ENCODE assay signal across 21 cellular contexts in the genomic region with DNA sequence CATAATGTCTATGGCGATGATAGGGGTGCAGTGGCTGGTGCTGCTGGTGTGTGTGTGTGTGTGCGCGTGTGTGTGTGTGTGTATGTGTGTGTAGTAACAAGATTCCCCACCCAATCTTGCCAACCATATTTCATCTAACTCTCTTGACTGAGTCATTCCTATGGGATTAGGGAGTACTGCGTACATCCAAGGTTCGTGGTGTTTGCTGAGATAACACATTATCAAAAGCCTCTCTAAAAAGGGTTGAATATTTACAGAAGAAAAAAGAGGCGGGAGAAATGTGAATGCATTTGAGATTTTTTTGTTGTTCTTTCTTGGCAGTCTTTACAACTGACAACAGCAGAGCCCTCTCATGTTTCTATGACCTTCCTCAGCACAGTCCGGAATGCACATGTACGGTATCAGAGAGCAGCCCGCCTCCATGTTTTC.
DNase-seq lines count a peak whose midpoint lies in the region; ATAC-seq, FAIRE-seq and TF ChIP-seq lines count a peak whose summit lies in the region.
"Had no signal": no experiment of that assay in that cellular context is flagged by ENCODE, and none has a peak within 500 bp of the region (broad histone marks: within the 10 kb centered on the region; RNA-seq: fewer than 3 reads in every experiment).

No MANE protein-coding gene starts in this region.

- no peak overlapping the region for H3K4me2 ChIP-seq in K562 (ENCODE audit: insufficient read depth, low read length)

- H3K36me3 ChIP-seq in left ventricle myocardium inferior (no peaks in the 10 kb centered on the region), K562 (ENCODE audit: control insufficient read depth, insufficient read depth, low read length) (no peaks in the 10 kb centered on the region), aorta (ENCODE audit: control insufficient read depth in 1 of 2, insufficient read depth in 2 of 2, low read length in 1 of 2) (no peaks in the 10 kb centered on the region)
- H3K36me3 ChIP-seq: colonic mucosa, heart right ventricle, vagina had no signal

- H3K27ac ChIP-seq in left ventricle myocardium inferior (replicated peaks) (no peak overlapping the region), K562 (ENCODE audit: extremely low read depth, low read depth, low read length) (no peak overlapping the region), aorta (ENCODE audit: low read depth in 1 of 2, low read length in 2 of 2) (no peak overlapping the region)
- H3K27ac ChIP-seq: brain microvascular endothelial cell, colonic mucosa, heart right ventricle, RWPE1, vagina had no signal

- no peak overlapping the region for H3K27ac Mint-ChIP-seq in CD14-positive monocyte
- H3K27ac Mint-ChIP-seq: activated CD8-positive, alpha-beta T cell treated with anti-CD3 and anti-CD28 coated beads, Interleukin-2, amount 10 ng/mL, durations not matched to agents 7 days and 5 days; activated T-helper 1 cell treated with anti-CD3 and anti-CD28 coated beads, Interleukin-12 subunit alpha, Interleukin-12 subunit beta, Interleukin-2, Interleukin-4 antibody, amounts not matched to agents 30 ng/mL and 10 ng/mL and 1 ng/mL, durations not matched to agents 14 hours and 24 hours and 36 hours had no signal

- H3K9me1 ChIP-seq in K562 (ENCODE audit: control insufficient read depth, insufficient read depth, low read length), result no peaks in the 10 kb centered on the region

- in situ Hi-C loops in K562 (cut with MboI), result no loop called here
- in situ Hi-C loops in GM13976 (cut with MboI; ENCODE audit: low sequenced_read_pairs, unreplicated experiment), result no loop called here

- peaks cover 33% of the 10 kb centered on the region for H3K4me1 ChIP-seq in left ventricle myocardium inferior
- 0 out of 5 replicates have a peak, but pooled peaks cover 0 to 2% of the 10 kb centered on the region in 2 experiments for H3K4me1 ChIP-seq in K562 (replicated peaks in 1 of 2; ENCODE audit: control insufficient read depth in 2 of 2, insufficient read depth in 2 of 2, low read length in 2 of 2)
- H3K4me1 ChIP-seq in aorta (ENCODE audit: control insufficient read depth in 1 of 2, insufficient read depth in 2 of 2, low read length in 2 of 2), result peaks cover 6 to 20% of the 10 kb centered on the region in 2 donors
- H3K4me1 ChIP-seq: colonic mucosa had no signal

- TF ChIP-seq RAD21 in K562 (CRISPR knock-in tag; conservative IDR thresholded peaks at IDR 0.05 in 1 of 2, IDR thresholded peaks at IDR 0.05 in 1 of 2), result no peak

- intact Hi-C loops in left cardiac atrium (cut with DNase I), result no loop called here
- intact Hi-C loops in left ventricle myocardium inferior (cut with micrococcal nuclease), result no loop called here
- intact Hi-C loops in K562 (cut with micrococcal nuclease), result no loop called here
- intact Hi-C loops in aorta (cut with DNase I), result no loop called here
- intact Hi-C loops in CD14-positive monocyte (cut with micrococcal nuclease), result no loop called here

- H3K27me3 ChIP-seq in left ventricle myocardium inferior (ENCODE audit: low read depth) (no peaks in the 10 kb centered on the region), K562 (ENCODE audit: control insufficient read depth in 2 of 2, insufficient read depth in 2 of 2, low read length in 2 of 2) (peaks cover 29 to 58% of the 10 kb centered on the region in 2 experiments; a peak in 4 of 5 replicates), aorta (ENCODE audit: control insufficient read depth in 1 of 2, insufficient read depth in 2 of 2, low read length in 1 of 2) (no peaks in the 10 kb centered on the region)
- H3K27me3 ChIP-seq: brain microvascular endothelial cell, colonic mucosa, heart right ventricle, vagina had no signal

- no peak overlapping the region for H2AFZ ChIP-seq in K562 (ENCODE audit: low read depth, low read length)

- no peaks in the 10 kb centered on the region for H3K9me3 Mint-ChIP-seq in CD14-positive monocyte
- H3K9me3 Mint-ChIP-seq: CD4-positive, alpha-beta memory T cell had no signal

- H3K9me3 ChIP-seq in left ventricle myocardium inferior (replicated peaks), result no peaks in the 10 kb centered on the region
- H3K9me3 ChIP-seq in K562 (replicated peaks; ENCODE audit: control insufficient read depth, insufficient read depth, low read depth, low read length), result no peaks in the 10 kb centered on the region
- no peaks in the 10 kb centered on the region for H3K9me3 ChIP-seq in aorta (ENCODE audit: control insufficient read depth, low read length)
- H3K9me3 ChIP-seq: colonic mucosa, heart right ventricle, vagina had no signal

- no peak for TF ChIP-seq EP300 in K562 (IDR thresholded peaks at IDR 0.05; ENCODE audit: low read length)

- H3K36me3 Mint-ChIP-seq in CD14-positive monocyte, result peaks cover 24 to 34% of the 10 kb centered on the region in 2 donors

- POLR2A ChIA-PET in K562 (lab: Yijun Ruan, JAX), result no interaction called here

- ATAC-seq in left cardiac atrium, result peak; percentile 27 to 80
- no peak for ATAC-seq in K562
- ATAC-seq in aorta (ENCODE audit: low FRiP score), result peak; percentile 55
- no peak for ATAC-seq in GM18858 (IDR thresholded peaks at IDR 0.05; ENCODE audit: unreplicated experiment)
- ATAC-seq: activated CD8-positive, alpha-beta T cell treated with anti-CD3 and anti-CD28 coated beads, Interleukin-2, amount 10 ng/mL, durations not matched to agents 7 days and 5 days; activated naive CD4-positive, alpha-beta T cell treated with anti-CD3 and anti-CD28 coated beads, Interleukin-2, amount 50 U/mL, for 72 hours had no signal

- H3K9ac ChIP-seq in K562 (ENCODE audit: insufficient read depth in 1 of 2, low read depth in 2 of 2, low read length in 2 of 2), result no peak overlapping the region

- no peak for FAIRE-seq in K562 (lab: Jason Lieb, UNC)
- FAIRE-seq: H1 had no signal

- CTCF ChIA-PET in K562 (lab: Yijun Ruan, JAX; ENCODE audit: low intra/inter-chr PET ratio), result no interaction called here

- TF ChIP-seq CTCF in left ventricle myocardium inferior (IDR thresholded peaks at IDR 0.05; ENCODE audit: borderline replicate concordance) (no peak), K562 (IDR thresholded peaks at IDR 0.05 in 2 of 3, conservative IDR thresholded peaks at IDR 0.05 in 1 of 3; ENCODE audit: insufficient read depth in 2 of 3, low read depth in 1 of 3, low read length in 3 of 3) (no peak), CD14-positive monocyte (IDR thresholded peaks at IDR 0.05) (no peak), GM13976 (IDR thresholded peaks at IDR 0.05; ENCODE audit: borderline replicate concordance, control extremely low read depth, extremely low read depth, insufficient read depth, missing control alignments) (no peak)

- H4K20me1 ChIP-seq in K562 (replicated peaks; ENCODE audit: control insufficient read depth, insufficient read depth, low read length), result no peaks in the 10 kb centered on the region

- 6% methylated on average over 9 of the region's 9 CpGs for WGBS in K562 (ENCODE audit: insufficient coverage, low coverage, missing lambda C conversion rate)
- 12 to 15% methylated on average over 9 of the region's 9 CpGs for WGBS in aorta, 2 donors

- H3K4me3 ChIP-seq in left ventricle myocardium inferior (no peak overlapping the region), K562 (no peak overlapping the region), aorta (ENCODE audit: low read length in 2 of 2) (no peak overlapping the region)
- H3K4me3 ChIP-seq: colonic mucosa, heart right ventricle, vagina had no signal

- TF ChIP-seq POLR2A in K562 (conservative IDR thresholded peaks at IDR 0.05), result no peak

- no peak overlapping the region for H3K4me3 Mint-ChIP-seq in CD14-positive monocyte
- H3K4me3 Mint-ChIP-seq: activated CD8-positive, alpha-beta T cell treated with anti-CD3 and anti-CD28 coated beads, Interleukin-2, amount 10 ng/mL, durations not matched to agents 7 days and 5 days; activated T-helper 1 cell treated with anti-CD3 and anti-CD28 coated beads, Interleukin-12 subunit alpha, Interleukin-12 subunit beta, Interleukin-2, Interleukin-4 antibody, amounts not matched to agents 30 ng/mL and 10 ng/mL and 1 ng/mL, durations not matched to agents 14 hours and 24 hours and 36 hours; CD4-positive, alpha-beta memory T cell had no signal

- DNase-seq in left cardiac atrium (no peak), left ventricle myocardium inferior (no peak), K562 (ENCODE audit: extremely low read depth in 1 of 4, low spot score in 3 of 4) (no peak), left kidney (ENCODE audit: low read depth, low spot score) (peak; percentile 66), aorta (no peak), CD14-positive monocyte (ENCODE audit: low spot score) (no peak), GM13976 (ENCODE audit: low spot score) (no peak)
- DNase-seq: ACHN; activated CD8-positive, alpha-beta T cell treated with anti-CD3 and anti-CD28 coated beads, Interleukin-2, amount 10 ng/mL, durations not matched to agents 7 days and 5 days; brain microvascular endothelial cell; CD4-positive, alpha-beta memory T cell; colonic mucosa; DMS79; heart right ventricle; NCI-H1048 had no signal

- H3K4me1 Mint-ChIP-seq in CD14-positive monocyte, result peaks cover 13% of the 10 kb centered on the region

- BruUV-seq in K562 (replicated peaks; lab: Mats Ljungman, UMichigan), result no TSS peak

- peaks cover 0 to 2% (median 2%) of the 10 kb centered on the region in 3 donors for H3K27me3 Mint-ChIP-seq in CD14-positive monocyte (ENCODE audit: low read depth in 3 of 3)
- H3K27me3 Mint-ChIP-seq: CD4-positive, alpha-beta memory T cell had no signal

- no peaks in the 10 kb centered on the region for H3K79me2 ChIP-seq in K562 (ENCODE audit: control insufficient read depth, insufficient read depth, low read length)

TF ChIP-seq in K562, 482 proteins besides CTCF, POLR2A, EP300 and RAD21:
- peak; percentile 34; the same call in 1 of the 2 replicates for TF ChIP-seq CBFA2T3 (IDR thresholded peaks at IDR 0.05)
- no peak for TF ChIP-seq EHMT2 (IDR thresholded peaks at IDR 0.05)
- 0 out of 2 replicates have a peak, but pooled peaks have one; percentile 14 for TF ChIP-seq ELF4 (CRISPR knock-in tag; IDR thresholded peaks at IDR 0.05)
- TF ChIP-seq FOXA3 (CRISPR knock-in tag; conservative IDR thresholded peaks at IDR 0.05 in 1 of 2, IDR thresholded peaks at IDR 0.05 in 1 of 2), result peak in 1 of 2 experiments; percentile 53; a peak in 2 of 4 replicates
- TF ChIP-seq FOSL1 (tag; conservative IDR thresholded peaks at IDR 0.05), result peak; percentile 81
- TF ChIP-seq ARID1B (IDR thresholded peaks at IDR 0.05), result peak; percentile 30; the same call in 1 of the 2 replicates
- 0 out of 2 replicates have a peak, but pooled peaks have one; percentile 21 for TF ChIP-seq JUND (IDR thresholded peaks at IDR 0.05; ENCODE audit: borderline replicate concordance, low read depth, low read length)
- peak; percentile 13; the same call in 1 of the 3 replicates for TF ChIP-seq JUND (tag; IDR thresholded peaks at IDR 0.05; ENCODE audit: borderline replicate concordance, low read depth, low read length)
- TF ChIP-seq ZNF175 (CRISPR knock-in tag; IDR thresholded peaks at IDR 0.05; ENCODE audit: low read depth), result no peak
- TF ChIP-seq FOXM1 (IDR thresholded peaks at IDR 0.05; ENCODE audit: low read depth), result no peak
- TF ChIP-seq FOXM1 (CRISPR knock-in tag; IDR thresholded peaks at IDR 0.05; ENCODE audit: low read depth), result no peak
- TF ChIP-seq ATF7 (IDR thresholded peaks at IDR 0.05), result no peak

Comparison
In these comparisons a context has a peak if more than half of its experiments do, and no peak if none do; other contexts are left out.
1. ATAC-seq: peak in left cardiac atrium (2 of 2) and aorta (single experiment); none in K562 (single experiment) and GM18858 (single experiment).